Comparison of ENCODE assay signal across 10 cellular contexts in the genomic region with DNA sequence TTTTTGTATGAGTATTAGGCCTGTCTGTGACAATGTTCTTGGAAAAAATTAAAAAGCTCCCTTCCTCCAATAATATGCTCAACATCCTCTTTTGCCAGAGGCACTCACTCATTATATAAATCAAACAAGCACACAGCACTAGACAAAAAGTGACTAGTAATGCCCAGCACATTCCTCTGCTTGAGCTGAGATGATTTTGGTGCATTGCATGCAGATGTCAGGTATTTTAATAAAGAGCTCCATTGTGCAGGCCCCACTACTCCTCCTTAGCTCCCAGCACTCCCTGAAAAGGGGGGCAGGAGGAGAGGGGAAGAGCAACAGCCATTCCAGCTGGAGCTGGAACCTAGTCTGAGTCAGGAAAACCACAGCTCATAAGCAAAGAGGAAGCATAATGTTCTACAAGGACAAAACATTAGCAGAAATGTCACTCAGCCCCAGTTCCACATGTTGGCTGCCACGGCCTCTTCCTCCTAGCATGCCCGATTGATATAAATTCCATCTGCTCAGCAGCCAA.
A peak's percentile ranks its signal among the peaks of the same experiment; 100 is the strongest.
DNase-seq lines count a peak whose midpoint lies in the region; ATAC-seq and TF ChIP-seq lines count a peak whose summit lies in the region.
"Had no signal": no experiment of that assay in that cellular context is flagged by ENCODE, and none has a peak within 500 bp of the region (broad histone marks: within the 10 kb centered on the region; RNA-seq: fewer than 3 reads in every experiment).

No MANE protein-coding gene starts in this region.

- H3K27me3 Mint-ChIP-seq in natural killer cell treated with Interleukin-12 subunit alpha and Interleukin-12 subunit beta and Interleukin-15 and Interleukin-18, amount 100 ng/mL, for 72 hours: no peaks in the 10 kb centered on the region

- no peak overlapping the region for H2AK5ac ChIP-seq in trophoblast cell (ENCODE audit: low read length)

- no peaks in the 10 kb centered on the region for H3K9me3 Mint-ChIP-seq in natural killer cell treated with Interleukin-12 subunit alpha and Interleukin-12 subunit beta and Interleukin-15 and Interleukin-18, amount 100 ng/mL, for 72 hours
- H3K9me3 Mint-ChIP-seq: activated naive CD4-positive, alpha-beta T cell treated with anti-CD3 and anti-CD28 coated beads, Interleukin-2, amount 50 U/mL, for 72 hours had no signal

- no peak overlapping the region for H3K4me3 ChIP-seq in trophoblast cell (ENCODE audit: low read depth, low read length)

- no peak overlapping the region for H3K4ac ChIP-seq in trophoblast cell (ENCODE audit: low read depth, low read length)

- no peak overlapping the region for H2BK12ac ChIP-seq in trophoblast cell (ENCODE audit: low read length)

- H3K4me1 ChIP-seq in foreskin keratinocyte (peaks cover 19% of the 10 kb centered on the region), trophoblast cell (ENCODE audit: control insufficient read depth in 1 of 2, insufficient read depth in 2 of 2, low read length in 2 of 2) (peaks cover 2 to 11% of the 10 kb centered on the region in 2 experiments)

- no peak overlapping the region for H3K23ac ChIP-seq in trophoblast cell (ENCODE audit: low read length)

- no peak overlapping the region for H3K4me3 Mint-ChIP-seq in natural killer cell treated with Interleukin-12 subunit alpha and Interleukin-12 subunit beta and Interleukin-15 and Interleukin-18, amount 100 ng/mL, for 72 hours
- H3K4me3 Mint-ChIP-seq: nephron progenitor cell had no signal

- no peaks in the 10 kb centered on the region for H3K36me3 Mint-ChIP-seq in natural killer cell treated with Interleukin-12 subunit alpha and Interleukin-12 subunit beta and Interleukin-15 and Interleukin-18, amount 100 ng/mL, for 72 hours
- H3K36me3 Mint-ChIP-seq: activated naive CD4-positive, alpha-beta T cell treated with anti-CD3 and anti-CD28 coated beads, Interleukin-2, amount 50 U/mL, for 72 hours had no signal

- H2BK120ac ChIP-seq in trophoblast cell (ENCODE audit: insufficient read depth, low read length, poor library complexity): no peak overlapping the region

- H4K91ac ChIP-seq in trophoblast cell (ENCODE audit: low read depth, low read length): no peak overlapping the region

- peaks cover 2% of the 10 kb centered on the region for H3K79me1 ChIP-seq in trophoblast cell (ENCODE audit: low read length)

- peak overlapping the region; percentile 5 for H3K4me2 ChIP-seq in trophoblast cell (ENCODE audit: low read length)

- H3K14ac ChIP-seq in trophoblast cell (ENCODE audit: low read length): no peak overlapping the region

- H3K27ac ChIP-seq in foreskin keratinocyte (peak overlapping the region; percentile 43), trophoblast cell (ENCODE audit: low read depth, low read length) (no peak overlapping the region)

- no peak overlapping the region for H2BK5ac ChIP-seq in trophoblast cell (ENCODE audit: low read depth, low read length, poor library complexity)

- peaks cover 0 to 16% of the 10 kb centered on the region in 2 donors for H3K4me1 Mint-ChIP-seq in natural killer cell treated with Interleukin-12 subunit alpha and Interleukin-12 subunit beta and Interleukin-15 and Interleukin-18, amount 100 ng/mL, for 72 hours (ENCODE audit: low read depth in 2 of 2)

- H3K9ac ChIP-seq in trophoblast cell (ENCODE audit: low read length): no peak overlapping the region

- DNase-seq in EL (peak; percentile 91), foreskin keratinocyte (peak; percentile 92 to 96), trophoblast cell (no peak), SK-N-DZ (ENCODE audit: low spot score) (no peak), NCI-H748 (lab: John Stamatoyannopoulos, UW; ENCODE audit: unreplicated experiment) (no peak)
- no peak for DNase-seq in natural killer cell treated with Interleukin-12 subunit alpha and Interleukin-12 subunit beta and Interleukin-15 and Interleukin-18, amount 100 ng/mL, for 72 hours (ENCODE audit: low spot score)
- DNase-seq: nephron progenitor cell had no signal

- TF ChIP-seq CTCF in foreskin keratinocyte (conservative IDR thresholded peaks at IDR 0.05): no peak

- no peak overlapping the region for H4K12ac ChIP-seq in trophoblast cell (ENCODE audit: low read depth, low read length)

- no peak overlapping the region for H3K18ac ChIP-seq in trophoblast cell (ENCODE audit: low read length)

- no peak overlapping the region for H4K8ac ChIP-seq in trophoblast cell (ENCODE audit: low read depth, low read length)

- no peaks in the 10 kb centered on the region for H3K79me2 ChIP-seq in trophoblast cell (ENCODE audit: control insufficient read depth, insufficient read depth, low read length, poor library complexity)

- H2AFZ ChIP-seq in trophoblast cell (ENCODE audit: insufficient read depth, low read length, poor library complexity): no peak overlapping the region

- peak; percentile 95 for ATAC-seq in SK-N-SH treated with all-trans-retinoic acid at 6 μM for 48 hours
- peak; percentile 96 for ATAC-seq in foreskin keratinocyte
- no peak for ATAC-seq in natural killer cell treated with Interleukin-12 subunit alpha and Interleukin-12 subunit beta and Interleukin-15 and Interleukin-18, amount 100 ng/mL, for 72 hours
- ATAC-seq in GM21717 (IDR thresholded peaks at IDR 0.05; ENCODE audit: unreplicated experiment): no peak
- ATAC-seq: activated naive CD4-positive, alpha-beta T cell treated with anti-CD3 and anti-CD28 coated beads, Interleukin-2, amount 50 U/mL, for 72 hours had no signal

- no peaks in the 10 kb centered on the region for H3K9me3 ChIP-seq in trophoblast cell (ENCODE audit: insufficient read depth, low read depth, low read length)

- H3K27me3 ChIP-seq in foreskin keratinocyte (no peaks in the 10 kb centered on the region), trophoblast cell (ENCODE audit: insufficient read depth, low read length) (no peaks in the 10 kb centered on the region)

- no CpG with 5 or more reads among the region's 2 CpGs for WGBS in trophoblast cell (ENCODE audit: extremely low coverage, insufficient coverage, insufficient read length)

- no peak overlapping the region for H3K27ac Mint-ChIP-seq in natural killer cell treated with Interleukin-12 subunit alpha and Interleukin-12 subunit beta and Interleukin-15 and Interleukin-18, amount 100 ng/mL, for 72 hours
- H3K27ac Mint-ChIP-seq: activated naive CD4-positive, alpha-beta T cell treated with anti-CD3 and anti-CD28 coated beads, Interleukin-2, amount 50 U/mL, for 72 hours had no signal

- H3K36me3 ChIP-seq in trophoblast cell (ENCODE audit: control insufficient read depth in 1 of 2, insufficient read depth in 2 of 2, low read length in 2 of 2): no peaks in the 10 kb centered on the region

TF ChIP-seq in SK-N-SH treated with all-trans-retinoic acid at 6 μM for 48 hours, 23 proteins besides CTCF, POLR2A, EP300 and RAD21:
- TF ChIP-seq, protein P1, sequence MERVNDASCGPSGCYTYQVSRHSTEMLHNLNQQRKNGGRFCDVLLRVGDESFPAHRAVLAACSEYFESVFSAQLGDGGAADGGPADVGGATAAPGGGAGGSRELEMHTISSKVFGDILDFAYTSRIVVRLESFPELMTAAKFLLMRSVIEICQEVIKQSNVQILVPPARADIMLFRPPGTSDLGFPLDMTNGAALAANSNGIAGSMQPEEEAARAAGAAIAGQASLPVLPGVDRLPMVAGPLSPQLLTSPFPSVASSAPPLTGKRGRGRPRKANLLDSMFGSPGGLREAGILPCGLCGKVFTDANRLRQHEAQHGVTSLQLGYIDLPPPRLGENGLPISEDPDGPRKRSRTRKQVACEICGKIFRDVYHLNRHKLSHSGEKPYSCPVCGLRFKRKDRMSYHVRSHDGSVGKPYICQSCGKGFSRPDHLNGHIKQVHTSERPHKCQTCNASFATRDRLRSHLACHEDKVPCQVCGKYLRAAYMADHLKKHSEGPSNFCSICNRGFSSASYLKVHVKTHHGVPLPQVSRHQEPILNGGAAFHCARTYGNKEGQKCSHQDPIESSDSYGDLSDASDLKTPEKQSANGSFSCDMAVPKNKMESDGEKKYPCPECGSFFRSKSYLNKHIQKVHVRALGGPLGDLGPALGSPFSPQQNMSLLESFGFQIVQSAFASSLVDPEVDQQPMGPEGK (CRISPR knock-in tag; IDR thresholded peaks at IDR 0.05; ENCODE audit: borderline replicate concordance): peak; percentile 30; the same call in 1 of the 2 replicates
- peak; percentile 80 for TF ChIP-seq ISL1 (CRISPR knock-in tag; IDR thresholded peaks at IDR 0.05)
- no peak for TF ChIP-seq ZFP3 (CRISPR knock-in tag; IDR thresholded peaks at IDR 0.05)
- TF ChIP-seq, protein P2, sequence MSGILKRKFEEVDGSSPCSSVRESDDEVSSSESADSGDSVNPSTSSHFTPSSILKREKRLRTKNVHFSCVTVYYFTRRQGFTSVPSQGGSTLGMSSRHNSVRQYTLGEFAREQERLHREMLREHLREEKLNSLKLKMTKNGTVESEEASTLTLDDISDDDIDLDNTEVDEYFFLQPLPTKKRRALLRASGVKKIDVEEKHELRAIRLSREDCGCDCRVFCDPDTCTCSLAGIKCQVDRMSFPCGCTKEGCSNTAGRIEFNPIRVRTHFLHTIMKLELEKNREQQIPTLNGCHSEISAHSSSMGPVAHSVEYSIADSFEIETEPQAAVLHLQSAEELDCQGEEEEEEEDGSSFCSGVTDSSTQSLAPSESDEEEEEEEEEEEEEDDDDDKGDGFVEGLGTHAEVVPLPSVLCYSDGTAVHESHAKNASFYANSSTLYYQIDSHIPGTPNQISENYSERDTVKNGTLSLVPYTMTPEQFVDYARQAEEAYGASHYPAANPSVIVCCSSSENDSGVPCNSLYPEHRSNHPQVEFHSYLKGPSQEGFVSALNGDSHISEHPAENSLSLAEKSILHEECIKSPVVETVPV (CRISPR knock-in tag; IDR thresholded peaks at IDR 0.05): no peak

Comparison
In these comparisons a context has a peak if more than half of its experiments do, and no peak if none do; other contexts are left out.
1. DNase-seq: peak in EL (single experiment) and foreskin keratinocyte (2 of 2); none in trophoblast cell (0 of 2), natural killer cell treated with Interleukin-12 subunit alpha and Interleukin-12 subunit beta and Interleukin-15 and Interleukin-18, amount 100 ng/mL, for 72 hours (single experiment), SK-N-DZ (single experiment) and NCI-H748 (single experiment).
2. ATAC-seq: peak in SK-N-SH treated with all-trans-retinoic acid at 6 μM for 48 hours (single experiment) and foreskin keratinocyte (single experiment); none in natural killer cell treated with Interleukin-12 subunit alpha and Interleukin-12 subunit beta and Interleukin-15 and Interleukin-18, amount 100 ng/mL, for 72 hours (0 of 2) and GM21717 (single experiment).